Comparison of ENCODE assay signal across 1 cellular context in genomic region chr11:65919151-65920034, GRCh38.
A peak's percentile ranks its signal among the peaks of the same experiment; 100 is the strongest.
TF ChIP-seq lines count a peak whose summit lies in the region.

DRAP1 (plus strand) TSS chr11:65919426; CDS start chr11:65919502, 76 bp downstream.

TF ChIP-seq in HepG2, 621 proteins besides CTCF, POLR2A, EP300 and RAD21 (continued from another document and continues in another):
- TF ChIP-seq FOXO4 (CRISPR knock-in tag; conservative IDR thresholded peaks at IDR 0.05): 0 out of 2 replicates have a peak, but pooled peaks have one; percentile 7
- TF ChIP-seq E2F1 (CRISPR knock-in tag; IDR thresholded peaks at IDR 0.05): peak; percentile 36; the same call in 1 of the 2 replicates
- TF ChIP-seq ZNF740 (CRISPR knock-in tag; IDR thresholded peaks at IDR 0.05): peak; percentile 34; the same call in 1 of the 2 replicates
- 0 out of 2 replicates have a peak, but pooled peaks have one; percentile 25 for TF ChIP-seq ZNF3 (CRISPR knock-in tag; IDR thresholded peaks at IDR 0.05)
- TF ChIP-seq ZFYVE20 (CRISPR knock-in tag; IDR thresholded peaks at IDR 0.05; ENCODE audit: borderline replicate concordance, low read depth): no peak
- TF ChIP-seq HNF4G (IDR thresholded peaks at IDR 0.05; ENCODE audit: borderline replicate concordance, low read depth, low read length): peak; percentile 73; the same call in 1 of the 2 replicates
- TF ChIP-seq HNF4G (CRISPR knock-in tag; IDR thresholded peaks at IDR 0.05; ENCODE audit: borderline replicate concordance, low read depth): peak; percentile 54; the same call in 1 of the 2 replicates
- peak; percentile 81 for TF ChIP-seq ZFX (CRISPR knock-in tag; IDR thresholded peaks at IDR 0.05; ENCODE audit: low read depth)
- TF ChIP-seq RFX5 (IDR thresholded peaks at IDR 0.05; ENCODE audit: low read depth, low read length): no peak
- no peak for TF ChIP-seq BCLAF1 (IDR thresholded peaks at IDR 0.05)
- peak; percentile 95 for TF ChIP-seq CBX5 (CRISPR knock-in tag; IDR thresholded peaks at IDR 0.05; ENCODE audit: borderline replicate concordance)
- TF ChIP-seq ZNF558 (CRISPR knock-in tag; IDR thresholded peaks at IDR 0.05; ENCODE audit: borderline replicate concordance): no peak
- TF ChIP-seq ZNF556 (CRISPR knock-in tag; IDR thresholded peaks at IDR 0.05; ENCODE audit: borderline replicate concordance): peak; percentile 94
- 0 out of 2 replicates have a peak, but pooled peaks have one; percentile 13 for TF ChIP-seq TIGD3 (CRISPR knock-in tag; IDR thresholded peaks at IDR 0.05; ENCODE audit: borderline replicate concordance)
- peak; percentile 88 for TF ChIP-seq ZNF503 (CRISPR knock-in tag; IDR thresholded peaks at IDR 0.05)
- no peak for TF ChIP-seq SP1 (IDR thresholded peaks at IDR 0.05)
- peak; percentile 99 for TF ChIP-seq SP1 (CRISPR knock-in tag; IDR thresholded peaks at IDR 0.05)
- TF ChIP-seq ZNF543 (CRISPR knock-in tag; IDR thresholded peaks at IDR 0.05): peak; percentile 81
- peak; percentile 82 for TF ChIP-seq ASH2L (IDR thresholded peaks at IDR 0.05; ENCODE audit: insufficient read length, low read depth, low read length)
- TF ChIP-seq XRCC5 (optimal IDR thresholded peaks at IDR 0.05; ENCODE audit: low read length): peak; percentile 100
- TF ChIP-seq SP140L (CRISPR knock-in tag; IDR thresholded peaks at IDR 0.05; ENCODE audit: borderline replicate concordance): no peak
- TF ChIP-seq ZBTB1 (CRISPR knock-in tag; IDR thresholded peaks at IDR 0.05; ENCODE audit: borderline replicate concordance): no peak
- TF ChIP-seq ZBTB33 (CRISPR knock-in tag; IDR thresholded peaks at IDR 0.05): peak; percentile 75
- TF ChIP-seq MEIS2 (CRISPR knock-in tag; IDR thresholded peaks at IDR 0.05): peak; percentile 71; the same call in 1 of the 2 replicates
- TF ChIP-seq SRF (IDR thresholded peaks at IDR 0.05; ENCODE audit: low read depth, low read length): peak; percentile 60; the same call in 1 of the 2 replicates
- no peak for TF ChIP-seq PLSCR1 (CRISPR knock-in tag; IDR thresholded peaks at IDR 0.05; ENCODE audit: borderline replicate concordance)
- TF ChIP-seq ZNF710 (CRISPR knock-in tag; IDR thresholded peaks at IDR 0.05; ENCODE audit: borderline replicate concordance): 0 out of 2 replicates have a peak, but pooled peaks have one; percentile 34
- TF ChIP-seq HOXA9 (CRISPR knock-in tag; IDR thresholded peaks at IDR 0.05; ENCODE audit: borderline replicate concordance): peak; percentile 75; the same call in 1 of the 2 replicates
- TF ChIP-seq CBFB (CRISPR knock-in tag; IDR thresholded peaks at IDR 0.05): peak; percentile 91
- TF ChIP-seq TCF12 (IDR thresholded peaks at IDR 0.05): no peak
- no peak for TF ChIP-seq TCF12 (CRISPR knock-in tag; IDR thresholded peaks at IDR 0.05)
- TF ChIP-seq FOXO1 (CRISPR knock-in tag; IDR thresholded peaks at IDR 0.05): peak; percentile 82
- 0 out of 2 replicates have a peak, but pooled peaks have one; percentile 65 for TF ChIP-seq ZNF431 (CRISPR knock-in tag; IDR thresholded peaks at IDR 0.05; ENCODE audit: borderline replicate concordance, low read depth)
- TF ChIP-seq BRCA1 (CRISPR knock-in tag; IDR thresholded peaks at IDR 0.05): 0 out of 2 replicates have a peak, but pooled peaks have one; percentile 37
- no peak for TF ChIP-seq ZNF850 (CRISPR knock-in tag; conservative IDR thresholded peaks at IDR 0.05)
- TF ChIP-seq ZNF792 (CRISPR knock-in tag; IDR thresholded peaks at IDR 0.05): peak; percentile 86; the same call in 1 of the 2 replicates
- no peak for TF ChIP-seq ZNF691 (CRISPR knock-in tag; IDR thresholded peaks at IDR 0.05; ENCODE audit: borderline replicate concordance, low read depth)
- peak; percentile 63; the same call in 1 of the 2 replicates for TF ChIP-seq ZNF225 (CRISPR knock-in tag; IDR thresholded peaks at IDR 0.05)
- peak; percentile 79; the same call in 1 of the 2 replicates for TF ChIP-seq TFDP1 (CRISPR knock-in tag; IDR thresholded peaks at IDR 0.05; ENCODE audit: borderline replicate concordance)
- no peak for TF ChIP-seq ZNF441 (CRISPR knock-in tag; IDR thresholded peaks at IDR 0.05; ENCODE audit: borderline replicate concordance)
- TF ChIP-seq ZEB1 (IDR thresholded peaks at IDR 0.05; ENCODE audit: insufficient replicate concordance, low read depth): peak; percentile 52
- TF ChIP-seq HNF1B (CRISPR knock-in tag; IDR thresholded peaks at IDR 0.05): no peak
